Comparison of ENCODE assay signal across 8 cellular contexts in genomic region chr14:31208546-31209424, GRCh38. TPM values are rescaled to one million over a fixed set of nuclear protein-coding genes. Genes with fewer than 3 reads are reported as not detected.
DNase-seq lines count a peak whose midpoint lies in the region; ATAC-seq lines count a peak whose summit lies in the region.

No MANE protein-coding gene starts in this region.

- H3K4me3 ChIP-seq in right cardiac atrium (ENCODE audit: low read length), result peak overlapping the region; percentile 91

- DNase-seq in activated CD4-positive, alpha-beta T cell treated with anti-CD3 and anti-CD28 coated beads for 24 hours (ENCODE audit: low read depth in 2 of 2), result peak; percentile 17 to 23
- no peak for DNase-seq in activated CD4-positive, alpha-beta T cell treated with anti-CD3 and anti-CD28 coated beads for 1 hour
- peak; percentile 45 for DNase-seq in activated T-cell treated with anti-CD3 and anti-CD28 coated beads, Interleukin-2, amount 50 U/mL, for 1 hour
- no peak for DNase-seq in right cardiac atrium
- DNase-seq in stimulated activated CD4-positive, alpha-beta T cell treated with anti-CD3 and anti-CD28 coated beads, Interleukin-2, amount 100 ng/mL, for 48 hours, result peak; percentile 39 to 41
- DNase-seq in G401 (ENCODE audit: low spot score), result no peak
- DNase-seq in GDM1 (lab: John Stamatoyannopoulos, UW), result no peak

- H3K9me3 ChIP-seq in right cardiac atrium (ENCODE audit: control insufficient read depth, low read length), result no peaks in the 10 kb centered on the region

- in situ Hi-C loops in G401 (cut with HindIII; ENCODE audit: low sequenced_read_pairs), result no loop called here

- H3K4me1 ChIP-seq in right cardiac atrium (ENCODE audit: control insufficient read depth, insufficient read depth, low read length), result no peaks in the 10 kb centered on the region

- 70% methylated on average over 16 of the region's 16 CpGs for WGBS in right cardiac atrium

- peak overlapping the region; percentile 93 for H3K27ac ChIP-seq in right cardiac atrium (ENCODE audit: low read length)

- intact Hi-C loops in right cardiac atrium (cut with DNase I), result loop anchor here in 1 of 4 donors (10.0 kb wide), 1 partner anchor 116 kb away; no protein-coding TSS in a partner anchor

- ATAC-seq in right cardiac atrium, result no peak
- ATAC-seq in GM18520 (IDR thresholded peaks at IDR 0.05; ENCODE audit: unreplicated experiment), result no peak

- no peaks in the 10 kb centered on the region for H3K27me3 ChIP-seq in right cardiac atrium (ENCODE audit: control insufficient read depth, insufficient read depth)

RNA-seq across cellular contexts. Expression of gene HECTD1, which starts 1.2 kb away (rescaled TPM):
- total RNA-seq in right cardiac atrium, result 100 to 1,000 TPM; 122 to 159 (median 141) TPM
- polyA plus RNA-seq in right cardiac atrium, result 67.3 TPM
- 52.1 and 77.8 TPM in 2 replicates for total RNA-seq in G401 (2014; rRNA removed; shearing (Covaris generic))

Comparison
In these comparisons a context has a peak if more than half of its experiments do, and no peak if none do; other contexts are left out.
1. DNase-seq: peak in activated CD4-positive, alpha-beta T cell treated with anti-CD3 and anti-CD28 coated beads for 24 hours (2 of 2), activated T-cell treated with anti-CD3 and anti-CD28 coated beads, Interleukin-2, amount 50 U/mL, for 1 hour (single experiment) and stimulated activated CD4-positive, alpha-beta T cell treated with anti-CD3 and anti-CD28 coated beads, Interleukin-2, amount 100 ng/mL, for 48 hours (2 of 2); none in activated CD4-positive, alpha-beta T cell treated with anti-CD3 and anti-CD28 coated beads for 1 hour (single experiment), right cardiac atrium (0 of 3), G401 (single experiment) and GDM1 (single experiment).